1 cellular context compared by ENCODE assay signal in genomic region chr14:24576766-24577165, GRCh38.
TF ChIP-seq lines count a peak whose summit lies in the region.

No MANE protein-coding gene starts in this region.

TF ChIP-seq in GM12878, 131 proteins besides CTCF, POLR2A, EP300 and RAD21:
- TF ChIP-seq PAX5 (IDR thresholded peaks at IDR 0.05; ENCODE audit: borderline replicate concordance, low read depth, low read length) (no peak), RBBP5 (conservative IDR thresholded peaks at IDR 0.05) (no peak), ASH2L (IDR thresholded peaks at IDR 0.05; ENCODE audit: borderline replicate concordance, low read depth) (no peak), ZNF687 (IDR thresholded peaks at IDR 0.05) (no peak), HDAC6 (IDR thresholded peaks at IDR 0.05; ENCODE audit: unreplicated experiment) (no peak), MYB (IDR thresholded peaks at IDR 0.05; ENCODE audit: borderline replicate concordance, low read depth, low read length) (no peak), ZNF384 (IDR thresholded peaks at IDR 0.05; ENCODE audit: borderline replicate concordance, low read depth, low read length) (no peak), IRF5 (IDR thresholded peaks at IDR 0.05; ENCODE audit: borderline replicate concordance) (no peak), PRDM15 (CRISPR knock-in tag; IDR thresholded peaks at IDR 0.05) (no peak), IRF4 (IDR thresholded peaks at IDR 0.05; ENCODE audit: low read depth, low read length) (no peak), MEF2B (IDR thresholded peaks at IDR 0.05; ENCODE audit: partially characterized antibody, poor library complexity, severe bottlenecking) (no peak), MXI1 (IDR thresholded peaks at IDR 0.05; ENCODE audit: low read depth, low read length) (no peak), DPF2 (IDR thresholded peaks at IDR 0.05) (no peak), FOXK2 (IDR thresholded peaks at IDR 0.05) (no peak)
